In the genomic region with DNA sequence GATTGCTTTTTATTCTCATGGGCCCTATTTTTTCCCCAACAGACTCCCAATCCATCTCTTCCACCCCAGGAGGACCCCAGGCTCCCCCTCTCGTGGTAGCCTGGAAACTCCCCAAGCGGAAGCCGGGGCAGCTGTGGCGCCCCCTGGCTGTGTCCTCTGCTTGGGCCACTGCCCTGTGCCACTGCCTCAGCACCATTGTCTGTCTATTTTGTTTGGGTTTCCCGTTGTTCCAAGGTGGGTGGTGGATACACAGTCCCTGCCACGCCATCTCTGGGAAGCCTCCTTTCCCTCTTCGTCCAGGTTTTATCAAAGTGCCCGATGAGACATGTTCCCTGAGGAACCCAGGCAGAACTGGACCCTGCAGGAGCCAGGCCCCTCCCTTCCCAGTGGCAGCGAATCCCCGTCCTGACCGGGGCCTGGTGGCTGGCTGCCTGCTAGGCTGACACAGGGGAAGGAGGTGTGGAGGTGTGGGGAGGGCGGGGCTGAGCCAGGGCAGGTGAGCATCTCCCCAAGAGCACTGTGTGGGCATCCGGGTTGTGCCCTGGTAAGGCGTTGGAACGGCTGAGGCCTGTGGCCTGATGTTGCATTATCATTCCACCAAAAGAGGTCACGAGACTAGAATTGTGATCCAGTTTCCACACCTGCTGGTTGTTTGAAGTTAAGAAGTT, we compare ENCODE assay signal across 1 cellular context.
TF ChIP-seq lines count a peak whose summit lies in the region.

No MANE protein-coding gene starts in this region.

TF ChIP-seq in IMR-90, 13 proteins besides CTCF, POLR2A, EP300 and RAD21 (continued from another document):
- TF ChIP-seq, protein P1, sequence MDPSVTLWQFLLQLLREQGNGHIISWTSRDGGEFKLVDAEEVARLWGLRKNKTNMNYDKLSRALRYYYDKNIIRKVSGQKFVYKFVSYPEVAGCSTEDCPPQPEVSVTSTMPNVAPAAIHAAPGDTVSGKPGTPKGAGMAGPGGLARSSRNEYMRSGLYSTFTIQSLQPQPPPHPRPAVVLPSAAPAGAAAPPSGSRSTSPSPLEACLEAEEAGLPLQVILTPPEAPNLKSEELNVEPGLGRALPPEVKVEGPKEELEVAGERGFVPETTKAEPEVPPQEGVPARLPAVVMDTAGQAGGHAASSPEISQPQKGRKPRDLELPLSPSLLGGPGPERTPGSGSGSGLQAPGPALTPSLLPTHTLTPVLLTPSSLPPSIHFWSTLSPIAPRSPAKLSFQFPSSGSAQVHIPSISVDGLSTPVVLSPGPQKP (IDR thresholded peaks at IDR 0.05; ENCODE audit: borderline replicate concordance, low read depth, low read length), result no peak
- TF ChIP-seq NFE2L2 (IDR thresholded peaks at IDR 0.05; ENCODE audit: low read depth, low read length), result no peak
- TF ChIP-seq CEBPB (IDR thresholded peaks at IDR 0.05; ENCODE audit: low read depth, low read length), result no peak
- no peak for TF ChIP-seq RCOR1 (IDR thresholded peaks at IDR 0.05; ENCODE audit: insufficient replicate concordance, low read length)
- TF ChIP-seq, protein P2, sequence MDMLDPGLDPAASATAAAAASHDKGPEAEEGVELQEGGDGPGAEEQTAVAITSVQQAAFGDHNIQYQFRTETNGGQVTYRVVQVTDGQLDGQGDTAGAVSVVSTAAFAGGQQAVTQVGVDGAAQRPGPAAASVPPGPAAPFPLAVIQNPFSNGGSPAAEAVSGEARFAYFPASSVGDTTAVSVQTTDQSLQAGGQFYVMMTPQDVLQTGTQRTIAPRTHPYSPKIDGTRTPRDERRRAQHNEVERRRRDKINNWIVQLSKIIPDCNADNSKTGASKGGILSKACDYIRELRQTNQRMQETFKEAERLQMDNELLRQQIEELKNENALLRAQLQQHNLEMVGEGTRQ (IDR thresholded peaks at IDR 0.05; ENCODE audit: low read depth, low read length), result no peak
- no peak for TF ChIP-seq MAZ (IDR thresholded peaks at IDR 0.05; ENCODE audit: borderline replicate concordance, low read depth, low read length)
- no peak for TF ChIP-seq SMC3 (IDR thresholded peaks at IDR 0.05; ENCODE audit: low read depth, low read length)
- TF ChIP-seq RFX5 (IDR thresholded peaks at IDR 0.05; ENCODE audit: low read depth, low read length), result no peak
- TF ChIP-seq MXI1 (IDR thresholded peaks at IDR 0.05; ENCODE audit: borderline replicate concordance, low read depth, low read length), result no peak
- no peak for TF ChIP-seq CHD1 (IDR thresholded peaks at IDR 0.05; ENCODE audit: low read depth, low read length)
TF ChIP-seq in IMR-90: peak in this region for 0.
